ENCODE assay signal across 25 cellular contexts in the genomic region with DNA sequence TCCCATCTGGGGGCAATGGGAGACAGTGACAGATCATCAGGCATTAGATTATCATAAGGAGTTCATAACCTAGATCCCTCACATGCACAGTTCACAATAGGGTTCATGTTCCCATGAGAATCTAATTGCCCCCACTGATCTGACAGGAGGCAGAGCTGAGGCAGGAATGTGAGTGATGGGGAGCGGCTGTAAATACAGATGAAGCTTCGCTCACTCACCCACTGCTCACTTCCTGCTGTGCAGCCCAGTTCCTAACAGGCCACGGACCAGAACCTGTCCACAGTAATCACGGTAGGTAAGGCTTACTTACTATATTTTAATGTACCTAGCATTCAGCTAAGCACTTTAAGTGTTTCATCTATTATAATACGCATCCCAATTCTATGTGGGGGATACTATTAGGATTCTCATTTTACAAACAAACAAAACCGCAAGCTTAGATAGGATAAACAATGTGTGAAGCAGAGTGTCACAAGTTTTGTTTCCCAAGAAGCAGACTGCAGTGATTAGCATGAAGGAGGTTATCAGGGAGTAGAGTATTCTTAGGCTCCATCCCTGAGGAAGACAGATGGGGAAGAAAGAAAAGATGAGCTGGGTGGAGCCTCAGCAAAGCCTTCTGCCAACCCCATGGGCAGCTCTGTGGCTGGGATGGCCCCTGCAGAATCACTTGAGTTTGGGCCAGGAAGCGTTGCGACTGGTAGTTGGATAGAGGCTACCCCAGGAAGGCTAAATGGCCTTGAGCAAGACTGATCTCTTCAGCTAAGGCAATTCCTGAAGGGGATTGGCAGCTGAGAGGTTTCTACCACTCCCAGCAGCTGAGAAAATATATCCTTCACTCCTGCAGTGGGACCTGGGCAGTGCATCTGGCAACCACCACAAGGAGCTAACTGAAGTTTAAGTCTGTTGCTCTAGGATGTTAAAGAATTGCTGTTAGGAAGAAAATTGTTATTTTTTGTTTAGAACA.
DNase-seq lines count a peak whose midpoint lies in the region; ATAC-seq and TF ChIP-seq lines count a peak whose summit lies in the region.
"Had no signal": no experiment of that assay in that cellular context is flagged by ENCODE, and none has a peak within 500 bp of the region (broad histone marks: within the 10 kb centered on the region; RNA-seq: fewer than 3 reads in every experiment).

No MANE protein-coding gene starts in this region.

- peaks cover 48% of the 10 kb centered on the region for H3K27me3 Mint-ChIP-seq in activated CD8-positive, alpha-beta memory T cell treated with anti-CD3 and anti-CD28 coated beads, Interleukin-2, amount 10 ng/mL, durations not matched to agents 7 days and 5 days

- intact Hi-C loops in tibial artery (cut with DNase I; ENCODE audit: low total_unique reads): no loop called here

- no peak overlapping the region for H3K27ac Mint-ChIP-seq in activated CD8-positive, alpha-beta memory T cell treated with anti-CD3 and anti-CD28 coated beads, Interleukin-2, amount 10 ng/mL, durations not matched to agents 7 days and 5 days
- H3K27ac Mint-ChIP-seq: activated CD4-positive, alpha-beta memory T cell treated with anti-CD3 and anti-CD28 coated beads, Interleukin-2, amount 10 ng/mL, durations not matched to agents 7 days and 5 days; stimulated activated memory B cell treated with anti-CD40 and anti-IgM and Interleukin-4, amounts not matched to agents 10 μg/mL and 1 μg/mL and 100 μg/mL, for 72 hours had no signal

- peak overlapping the region; percentile 53; the same call in 1 of the 2 replicates for H3K9ac ChIP-seq in OCI-LY3 (ENCODE audit: low read length)
- H3K9ac ChIP-seq: BLaER1 treated with 17β-estradiol and CSF1 and Interleukin-3, amounts not matched to agents 10 nM and 100 nM; SK-N-SH had no signal

- H3K36me3 Mint-ChIP-seq in activated CD8-positive, alpha-beta memory T cell treated with anti-CD3 and anti-CD28 coated beads, Interleukin-2, amount 10 ng/mL, durations not matched to agents 7 days and 5 days: no peaks in the 10 kb centered on the region
- H3K36me3 Mint-ChIP-seq: stimulated activated memory B cell treated with anti-CD40 and anti-IgM and Interleukin-4, amounts not matched to agents 10 μg/mL and 1 μg/mL and 100 μg/mL, for 72 hours had no signal

- no peaks in the 10 kb centered on the region for H3K4me1 Mint-ChIP-seq in activated CD8-positive, alpha-beta memory T cell treated with anti-CD3 and anti-CD28 coated beads, Interleukin-2, amount 10 ng/mL, durations not matched to agents 7 days and 5 days
- H3K4me1 Mint-ChIP-seq: activated CD4-positive, alpha-beta memory T cell treated with anti-CD3 and anti-CD28 coated beads, Interleukin-2, amount 10 ng/mL, durations not matched to agents 7 days and 5 days; stimulated activated memory B cell treated with anti-CD40 and anti-IgM and Interleukin-4, amounts not matched to agents 10 μg/mL and 1 μg/mL and 100 μg/mL, for 72 hours had no signal

- H3K4me2 ChIP-seq in OCI-LY3 (ENCODE audit: low read length): peak overlapping the region; percentile 68
- H3K4me2 ChIP-seq: A549; BLaER1 treated with 17β-estradiol and CSF1 and Interleukin-3, amounts not matched to agents 10 nM and 100 nM; SK-N-SH had no signal

- H3K27me3 ChIP-seq in OCI-LY3 (ENCODE audit: low read depth, low read length): no peaks in the 10 kb centered on the region
- no peaks in the 10 kb centered on the region for H3K27me3 ChIP-seq in tibial artery
- H3K27me3 ChIP-seq: BLaER1 treated with 17β-estradiol and CSF1 and Interleukin-3, amounts not matched to agents 10 nM and 100 nM; gastrocnemius medialis; pancreas; Peyer's patch had no signal

- CTCF ChIA-PET in activated CD8-positive, alpha-beta memory T cell treated with anti-CD3 and anti-CD28 coated beads, Interleukin-2, amount 10 ng/mL, durations not matched to agents 7 days and 5 days (lab: Charles Lee): interaction anchor here (0.8 kb wide), 1 partner anchor 9 kb away, joined by 4 read pairs; no protein-coding TSS in a partner anchor

- H3K4me3 ChIP-seq in OCI-LY3 (ENCODE audit: low read length) (peak overlapping the region; percentile 38; the same call in 1 of the 2 replicates), tibial artery (no peak overlapping the region)
- H3K4me3 ChIP-seq: A549; BLaER1 treated with 17β-estradiol and CSF1 and Interleukin-3, amounts not matched to agents 10 nM and 100 nM; gastrocnemius medialis; lower lobe of right lung; pancreas; Peyer's patch had no signal

- H3K9me3 ChIP-seq in OCI-LY3 (ENCODE audit: insufficient read depth, low read length): no peaks in the 10 kb centered on the region; the same call in 1 of the 2 replicates
- peaks cover 0 to 4% (median 0%) of the 10 kb centered on the region in 3 donors for H3K9me3 ChIP-seq in tibial artery
- H3K9me3 ChIP-seq: A549, gastrocnemius medialis, lower lobe of right lung, pancreas, Peyer's patch, SK-N-SH had no signal

- H3K36me3 ChIP-seq in OCI-LY3 (replicated peaks; ENCODE audit: low read depth, low read length): peaks cover 20% of the 10 kb centered on the region
- H3K36me3 ChIP-seq in tibial artery: no peaks in the 10 kb centered on the region
- H3K36me3 ChIP-seq: BLaER1 treated with 17β-estradiol and CSF1 and Interleukin-3, amounts not matched to agents 10 nM and 100 nM; gastrocnemius medialis; lower lobe of right lung; pancreas; Peyer's patch had no signal

- H3K9me3 Mint-ChIP-seq in activated CD8-positive, alpha-beta memory T cell treated with anti-CD3 and anti-CD28 coated beads, Interleukin-2, amount 10 ng/mL, durations not matched to agents 7 days and 5 days (ENCODE audit: low read depth): no peaks in the 10 kb centered on the region
- H3K9me3 Mint-ChIP-seq: activated CD4-positive, alpha-beta memory T cell treated with anti-CD3 and anti-CD28 coated beads, Interleukin-2, amount 10 ng/mL, durations not matched to agents 7 days and 5 days; stimulated activated memory B cell treated with anti-CD40 and anti-IgM and Interleukin-4, amounts not matched to agents 10 μg/mL and 1 μg/mL and 100 μg/mL, for 72 hours had no signal

- H3K27ac ChIP-seq in OCI-LY3 (ENCODE audit: low read length) (peak overlapping the region; percentile 86), tibial artery (peak overlapping the region in 1 of 2 donors; percentile 38)
- H3K27ac ChIP-seq: BLaER1 treated with 17β-estradiol and CSF1 and Interleukin-3, amounts not matched to agents 10 nM and 100 nM; gastrocnemius medialis; lower lobe of right lung; pancreas; Peyer's patch had no signal

- H3K79me2 ChIP-seq in OCI-LY3 (ENCODE audit: low read length): no peaks in the 10 kb centered on the region

- H4K20me1 ChIP-seq in OCI-LY3 (ENCODE audit: insufficient read depth, low read length): no peaks in the 10 kb centered on the region
- H4K20me1 ChIP-seq: BLaER1 treated with 17β-estradiol and CSF1 and Interleukin-3, amounts not matched to agents 10 nM and 100 nM had no signal

- DNase-seq in SHP77 (lab: John Stamatoyannopoulos, UW): peak; percentile 5 to 26
- no peak for DNase-seq in SHP77 treated with DMSO at 0.1 percent for 48 hours (lab: John Stamatoyannopoulos, UW)
- DNase-seq in iris pigment epithelial cell (ENCODE audit: low read depth): peak; percentile 68
- peak; percentile 37 for DNase-seq in smooth muscle cell of the brain vasculature (ENCODE audit: low read depth, low spot score)
- DNase-seq in activated CD8-positive, alpha-beta memory T cell treated with anti-CD3 and anti-CD28 coated beads, Interleukin-2, amount 10 ng/mL, durations not matched to agents 7 days and 5 days: no peak
- DNase-seq in stimulated activated CD4-positive, alpha-beta T cell treated with anti-CD3 and anti-CD28 coated beads, Interleukin-12 subunit alpha, Interleukin-12 subunit beta, amount 100 ng/mL, for 4 hours: no peak
- no peak for DNase-seq in tibial artery
- DNase-seq: activated CD4-positive, alpha-beta memory T cell treated with anti-CD3 and anti-CD28 coated beads, Interleukin-2, amount 10 ng/mL, durations not matched to agents 7 days and 5 days; activated naive CD4-positive, alpha-beta T cell; amniotic stem cell; Calu3; dermis blood vessel endothelial cell; gastrocnemius medialis; kidney; lower lobe of right lung; NCI-H1436; pancreas; Peyer's patch; right cardiac atrium; SK-N-SH had no signal

- no peak for TF ChIP-seq CTCF in OCI-LY3 (IDR thresholded peaks at IDR 0.05; ENCODE audit: low read depth, low read length)
- no peak for TF ChIP-seq CTCF in tibial artery (IDR thresholded peaks at IDR 0.05)

- no peak overlapping the region for H3K4me3 Mint-ChIP-seq in activated CD8-positive, alpha-beta memory T cell treated with anti-CD3 and anti-CD28 coated beads, Interleukin-2, amount 10 ng/mL, durations not matched to agents 7 days and 5 days
- H3K4me3 Mint-ChIP-seq: activated CD4-positive, alpha-beta memory T cell treated with anti-CD3 and anti-CD28 coated beads, Interleukin-2, amount 10 ng/mL, durations not matched to agents 7 days and 5 days; stimulated activated memory B cell treated with anti-CD40 and anti-IgM and Interleukin-4, amounts not matched to agents 10 μg/mL and 1 μg/mL and 100 μg/mL, for 72 hours had no signal

- H3K4me1 ChIP-seq in OCI-LY3 (ENCODE audit: low read length): peaks cover 78% of the 10 kb centered on the region
- peaks cover 0 to 28% (median 7%) of the 10 kb centered on the region in 4 donors for H3K4me1 ChIP-seq in tibial artery
- H3K4me1 ChIP-seq: pancreas, Peyer's patch had no signal

- H2AFZ ChIP-seq in OCI-LY3 (ENCODE audit: low read depth, low read length): 0 out of 2 replicates have a peak overlapping the region, but pooled peaks have one; percentile 29

- no peak for ATAC-seq in activated CD8-positive, alpha-beta memory T cell treated with anti-CD3 and anti-CD28 coated beads, Interleukin-2, amount 10 ng/mL, durations not matched to agents 7 days and 5 days
- ATAC-seq: A549; HCT116; lower lobe of right lung; pancreas; right cardiac atrium; stimulated activated memory B cell treated with anti-CD40 and anti-IgM and Interleukin-4, amounts not matched to agents 10 μg/mL and 1 μg/mL and 100 μg/mL, for 72 hours had no signal

Comparison
In these comparisons a context has a peak if more than half of its experiments do, and no peak if none do; other contexts are left out.
1. DNase-seq: peak in SHP77 (2 of 2), iris pigment epithelial cell (single experiment) and smooth muscle cell of the brain vasculature (single experiment); none in SHP77 treated with DMSO at 0.1 percent for 48 hours (single experiment), activated CD8-positive, alpha-beta memory T cell treated with anti-CD3 and anti-CD28 coated beads, Interleukin-2, amount 10 ng/mL, durations not matched to agents 7 days and 5 days (single experiment), stimulated activated CD4-positive, alpha-beta T cell treated with anti-CD3 and anti-CD28 coated beads, Interleukin-12 subunit alpha, Interleukin-12 subunit beta, amount 100 ng/mL, for 4 hours (single experiment) and tibial artery (0 of 2).